19 cellular contexts compared by ENCODE assay signal in genomic region chr1:58621375-58621774, GRCh38. TPM values are rescaled to one million over a fixed set of nuclear protein-coding genes. Genes with fewer than 3 reads are reported as not detected.
A peak's percentile ranks its signal among the peaks of the same experiment; 100 is the strongest.
DNase-seq lines count a peak whose midpoint lies in the region; ATAC-seq and TF ChIP-seq lines count a peak whose summit lies in the region.
"Had no signal": no experiment of that assay in that cellular context is flagged by ENCODE, and none has a peak within 500 bp of the region (broad histone marks: within the 10 kb centered on the region; RNA-seq: fewer than 3 reads in every experiment).

No MANE protein-coding gene starts in this region.

- H3K9ac ChIP-seq in IMR-90 (ENCODE audit: low read depth, low read length) = no peak overlapping the region

- H3F3A ChIP-seq in PC-9 (ENCODE audit: insufficient read depth, low read depth) = peaks cover 25% of the 10 kb centered on the region

- in situ Hi-C loops in IMR-90 (cut with MboI; ENCODE audit: low sequenced_read_pairs) = no loop called here

- no peaks in the 10 kb centered on the region for H3K9me3 ChIP-seq in IMR-90 (ENCODE audit: control insufficient read depth, insufficient read depth, low read length)
- no peaks in the 10 kb centered on the region for H3K9me3 ChIP-seq in PC-9 (ENCODE audit: insufficient read depth, low read depth)
- no peaks in the 10 kb centered on the region for H3K9me3 ChIP-seq in esophagus (ENCODE audit: control insufficient read depth in 2 of 2, insufficient read depth in 1 of 2, low read depth in 1 of 2, low read length in 1 of 2)
- H3K9me3 ChIP-seq: body of pancreas, right lobe of liver, testis had no signal

- H3K9me2 ChIP-seq in PC-9 (ENCODE audit: insufficient read depth) = no peaks in the 10 kb centered on the region

- POLR2A ChIA-PET in IMR-90 (lab: Charles Lee; ENCODE audit: unreplicated experiment) = no interaction called here
- POLR2A ChIA-PET in PC-9 (lab: Charles Lee; ENCODE audit: unreplicated experiment) = interaction anchor here (0.9 kb wide), 1 partner anchor 44 kb away, joined by 3 read pairs; the partner anchor contains the start of gene TACSTD2

- no peak overlapping the region for H2BK120ac ChIP-seq in IMR-90 (ENCODE audit: low read depth, low read length)

- H4K5ac ChIP-seq in IMR-90 (ENCODE audit: low read depth, low read length) = no peak overlapping the region

- no peak for TF ChIP-seq POLR2A in IMR-90 (IDR thresholded peaks at IDR 0.05; ENCODE audit: low read depth, low read length)

- H3K56ac ChIP-seq in IMR-90 (ENCODE audit: extremely low read depth, insufficient read depth, low read length) = no peak overlapping the region

- no TSS peak for BruUV-seq in IMR-90 (replicated peaks; lab: Mats Ljungman, UMichigan)
- BruUV-seq in PC-9 (replicated peaks; lab: Mats Ljungman, UMichigan) = no TSS peak

- intact Hi-C loops in IMR-90 (cut with micrococcal nuclease) = no loop called here
- intact Hi-C loops in PC-9 (cut with micrococcal nuclease; ENCODE audit: unreplicated experiment) = loop anchor here (2.0 kb wide), 1 partner anchor 29 kb away; no protein-coding TSS in a partner anchor

- no peak for TF ChIP-seq RAD21 in IMR-90 (IDR thresholded peaks at IDR 0.05; ENCODE audit: low read length)

- H3K27ac ChIP-seq in C4-2B = peak overlapping the region; percentile 96
- H3K27ac ChIP-seq in IMR-90 (ENCODE audit: insufficient read depth, low read length) = no peak overlapping the region
- H3K27ac ChIP-seq in PC-9 = peak overlapping the region; percentile 76
- H3K27ac ChIP-seq in esophagus (ENCODE audit: low read depth in 2 of 2, low read length in 1 of 2) = peak overlapping the region; percentile 93 to 98
- H3K27ac ChIP-seq: right lobe of liver, testis had no signal

- H3K4ac ChIP-seq in IMR-90 (ENCODE audit: low read depth, low read length) = no peak overlapping the region

- H2BK5ac ChIP-seq in IMR-90 (ENCODE audit: low read depth, low read length, poor library complexity, severe bottlenecking) = no peak overlapping the region

- dilution Hi-C loops in IMR-90 (cut with HindIII; ENCODE audit: low sequenced_read_pairs, unreplicated experiment) = no loop called here

- no peak overlapping the region for H3K14ac ChIP-seq in IMR-90 (replicated peaks; ENCODE audit: low read depth, low read length)

- CTCF ChIA-PET in IMR-90 (lab: Yijun Ruan, JAX) = no interaction called here
- CTCF ChIA-PET in PC-9 (lab: Charles Lee) = no interaction called here

- no peak overlapping the region for H2BK20ac ChIP-seq in IMR-90 (ENCODE audit: low read depth, low read length)

- H3K79me1 ChIP-seq in IMR-90 (ENCODE audit: low read depth in 1 of 2, low read length in 2 of 2) = no peaks in the 10 kb centered on the region

- H3K36me3 ChIP-seq in IMR-90 (ENCODE audit: control insufficient read depth, insufficient read depth, low read length) (no peaks in the 10 kb centered on the region), PC-9 (ENCODE audit: low read depth) (no peaks in the 10 kb centered on the region), esophagus (ENCODE audit: control insufficient read depth in 2 of 2, insufficient read depth in 2 of 2, low read length in 1 of 2) (no peaks in the 10 kb centered on the region)
- H3K36me3 ChIP-seq: BLaER1 treated with 17β-estradiol and CSF1 and Interleukin-3, amounts not matched to agents 10 nM and 100 nM; right lobe of liver had no signal

- H2BK15ac ChIP-seq in IMR-90 (ENCODE audit: low read depth, low read length) = no peak overlapping the region

- H4K20me1 ChIP-seq in IMR-90 (ENCODE audit: insufficient read depth, low read length) = no peaks in the 10 kb centered on the region
- H4K20me1 ChIP-seq in PC-9 (ENCODE audit: insufficient read depth) = no peaks in the 10 kb centered on the region
- H4K20me1 ChIP-seq: BLaER1 treated with 17β-estradiol and CSF1 and Interleukin-3, amounts not matched to agents 10 nM and 100 nM had no signal

- no peak overlapping the region for H4K8ac ChIP-seq in IMR-90 (ENCODE audit: low read depth in 2 of 2, low read length in 2 of 2)

- no peak overlapping the region for H3K4me3 ChIP-seq in IMR-90 (ENCODE audit: insufficient read depth, low read depth, low read length)
- no peak overlapping the region for H3K4me3 ChIP-seq in PC-9
- H3K4me3 ChIP-seq in esophagus (ENCODE audit: low read depth in 1 of 2, low read length in 2 of 2) = no peak overlapping the region
- H3K4me3 ChIP-seq: BLaER1 treated with 17β-estradiol and CSF1 and Interleukin-3, amounts not matched to agents 10 nM and 100 nM; body of pancreas; right lobe of liver; testis had no signal

- 0 out of 2 replicates have a peak, but pooled peaks cover 7% of the 10 kb centered on the region for H3K79me2 ChIP-seq in PC-9 (ENCODE audit: low read depth)

- H4K91ac ChIP-seq in IMR-90 (ENCODE audit: insufficient read depth, low read depth, low read length) = no peak overlapping the region

- no peak overlapping the region for H3K18ac ChIP-seq in IMR-90 (ENCODE audit: low read depth, low read length)

- no peak for TF ChIP-seq CTCF in C4-2B (conservative IDR thresholded peaks at IDR 0.05)
- no peak for TF ChIP-seq CTCF in IMR-90 (conservative IDR thresholded peaks at IDR 0.05; ENCODE audit: low read depth, low read length)
- no peak for TF ChIP-seq CTCF in PC-9 (conservative IDR thresholded peaks at IDR 0.05)

- ATAC-seq in IMR-90 (ENCODE audit: low read depth) = no peak
- no peak for ATAC-seq in GM21447 (IDR thresholded peaks at IDR 0.05; ENCODE audit: unreplicated experiment)
- ATAC-seq: body of pancreas; effector memory CD8-positive, alpha-beta T cell; right lobe of liver had no signal

- H3K4me2 ChIP-seq in IMR-90 (ENCODE audit: low read depth, low read length) (no peak overlapping the region), PC-9 (peak overlapping the region; percentile 78; the same call in 1 of the 2 replicates)

- H3K27me3 ChIP-seq in IMR-90 (ENCODE audit: control insufficient read depth, insufficient read depth, low read length) = no peaks in the 10 kb centered on the region; the same call in 1 of the 2 replicates
- H3K27me3 ChIP-seq in PC-9 (ENCODE audit: insufficient read depth, low read depth) = no peaks in the 10 kb centered on the region
- H3K27me3 ChIP-seq in esophagus (ENCODE audit: control insufficient read depth in 1 of 2, insufficient read depth in 2 of 2, low read length in 2 of 2) = no peaks in the 10 kb centered on the region
- H3K27me3 ChIP-seq: BLaER1 treated with 17β-estradiol and CSF1 and Interleukin-3, amounts not matched to agents 10 nM and 100 nM; body of pancreas; right lobe of liver; testis had no signal

- no peak overlapping the region for H3K23ac ChIP-seq in IMR-90 (ENCODE audit: low read depth, low read length)

- H3K4me1 ChIP-seq in IMR-90 (ENCODE audit: control insufficient read depth, insufficient read depth, low read length) = peaks cover 4% of the 10 kb centered on the region
- peaks cover 46% of the 10 kb centered on the region for H3K4me1 ChIP-seq in PC-9 (replicated peaks; ENCODE audit: insufficient read depth)
- H3K4me1 ChIP-seq in esophagus (ENCODE audit: control insufficient read depth in 2 of 2, insufficient read depth in 2 of 2, low read length in 1 of 2) = peaks cover 0 to 9% of the 10 kb centered on the region in 2 donors
- H3K4me1 ChIP-seq: right lobe of liver, testis had no signal

- no peak overlapping the region for H2AK5ac ChIP-seq in IMR-90 (ENCODE audit: low read depth, low read length)

- peak overlapping the region; percentile 2 for H2AK9ac ChIP-seq in IMR-90 (replicated peaks; ENCODE audit: low read depth, low read length, poor library complexity)

- DNase-seq in IMR-90 (no peak), PC-9 (no peak), C1 segment of cervical spinal cord (lab: John Stamatoyannopoulos, UW) (no peak), NCI-H2081 treated with DMSO at 0.1 percent for 48 hours (lab: John Stamatoyannopoulos, UW) (no peak), NAMALWA (ENCODE audit: low spot score) (no peak)
- DNase-seq: activated CD4-positive, alpha-beta T cell treated with anti-CD3 and anti-CD28 coated beads, Interleukin-2, amount 10 ng/mL, durations not matched to agents 7 days and 5 days; activated CD8-positive, alpha-beta memory T cell treated with anti-CD3 and anti-CD28 coated beads, Interleukin-2, amount 50 U/mL, for 4 hours; activated naive CD8-positive, alpha-beta T cell treated with anti-CD3 and anti-CD28 coated beads for 36 hours; body of pancreas; effector memory CD8-positive, alpha-beta T cell; NCI-H2029; right lobe of liver; SW 1271; testis had no signal

- WGBS in IMR-90 (ENCODE audit: extremely low coverage in 2 of 2, insufficient read length in 1 of 2), 2 experiments = no CpG with 5 or more reads among the region's 4 CpGs
- 70 to 75% methylated on average over 4 of the region's 4 CpGs for WGBS in esophagus, 2 donors

- peaks cover 4% of the 10 kb centered on the region; the same call in 1 of the 2 replicates for H3K9me1 ChIP-seq in IMR-90 (ENCODE audit: insufficient read depth, low read length)

- H2AFZ ChIP-seq in IMR-90 (replicated peaks; ENCODE audit: low read length, poor library complexity) (no peak overlapping the region), PC-9 (no peak overlapping the region)

TF ChIP-seq in IMR-90, 13 proteins besides CTCF, POLR2A, EP300 and RAD21 (continues in another document):
- no peak for TF ChIP-seq FOS (IDR thresholded peaks at IDR 0.05; ENCODE audit: low read depth, low read length)
- no peak for TF ChIP-seq CEBPB (IDR thresholded peaks at IDR 0.05; ENCODE audit: low read depth, low read length)
- TF ChIP-seq ELK1 (IDR thresholded peaks at IDR 0.05; ENCODE audit: borderline replicate concordance, low read depth, low read length) = no peak
- no peak for TF ChIP-seq USF2 (IDR thresholded peaks at IDR 0.05; ENCODE audit: low read depth, low read length)

RNA-seq across cellular contexts. Expression of gene TACSTD2, which starts 44.3 kb away (rescaled TPM):
- total RNA-seq in IMR-90 (2012; rRNA removed) (not detected in 2 replicates), PC-9 (2021) (489 and 702 TPM in 2 replicates)
- polyA plus RNA-seq in IMR-90 (2012; rRNA removed) (not detected in 2 replicates), esophagus (1,000 to 10,000 TPM in 1 of 2 donors, 100 to 1,000 TPM in 1; 946 to 1,164 TPM)
- 0.02 TPM in 1 of 2 replicates, not detected in the other for polyA plus RNA-seq in IMR-90 (2012; cell fraction: cytosol; rRNA removed)
- polyA plus RNA-seq in IMR-90 (2012; cell fraction: nucleus; rRNA removed; ENCODE audit: low replicate concordance) = 0.05 TPM in 1 of 2 replicates, not detected in the other
- total RNA-seq: activated CD4-positive, alpha-beta T cell treated with anti-CD3 and anti-CD28 coated beads, Interleukin-2, amount 10 ng/mL, durations not matched to agents 7 days and 5 days; H4 had no signal

Comparison
In these comparisons a context has a peak if more than half of its experiments do, and no peak if none do; other contexts are left out.
1. RNA of gene TACSTD2, which starts 44.3 kb away (total RNA-seq): 489 to 702 TPM in PC-9; not detected in IMR-90; every median in the first group is over 100 times any median in the second.